19 cellular contexts compared by ENCODE assay signal in the genomic region with DNA sequence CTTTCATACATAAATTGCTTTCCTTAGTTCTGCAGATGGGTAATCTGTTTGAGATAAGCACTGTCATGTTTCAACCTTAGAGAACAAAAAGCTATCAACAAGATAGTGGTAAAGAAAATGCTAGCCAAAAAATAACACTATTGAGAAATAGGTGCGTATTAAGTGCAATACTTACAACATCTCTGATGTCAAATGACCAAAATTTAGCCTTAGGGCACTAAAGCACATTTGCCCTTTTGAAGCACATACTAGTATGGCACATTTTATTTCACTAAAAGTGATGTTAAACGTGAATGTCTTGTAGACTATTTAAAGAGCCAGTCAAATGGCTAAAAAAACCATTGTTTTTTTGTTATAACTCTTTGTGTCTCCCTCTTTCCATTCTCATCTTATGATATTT.
"Had no signal": no experiment of that assay in that cellular context is flagged by ENCODE, and none has a peak within 500 bp of the region (broad histone marks: within the 10 kb centered on the region; RNA-seq: fewer than 3 reads in every experiment).

No MANE protein-coding gene starts in this region.

- H3K36me3 ChIP-seq: ovary, right lobe of liver, WERI-Rb-1 had no signal

- ATAC-seq: activated CD4-positive, alpha-beta T cell treated with anti-CD3 and anti-CD28 coated beads for 36 hours; activated naive CD4-positive, alpha-beta T cell treated with anti-CD3 and anti-CD28 coated beads, Interleukin-2, amount 50 U/mL, for 72 hours; body of pancreas; mucosa of descending colon; naive thymus-derived CD4-positive, alpha-beta T cell; right lobe of liver had no signal

- H3K9me3 ChIP-seq: body of pancreas, mucosa of descending colon, ovary, right lobe of liver had no signal

- DNase-seq: activated CD4-positive, alpha-beta T cell treated with anti-CD3 and anti-CD28 coated beads for 36 hours; activated CD4-positive, alpha-beta T cell treated with anti-CD3 and anti-CD28 coated beads, Interleukin-2, amount 50 U/mL, for 48 hours; activated gamma-delta T cell treated with Interleukin-2 at 50 U/mL for 16 hours; activated T-cell treated with anti-CD3 and anti-CD28 coated beads for 4 hours; body of pancreas; central memory CD4-positive, alpha-beta T cell; dorsolateral prefrontal cortex; mesenchymal stem cell; mucosa of descending colon; naive thymus-derived CD4-positive, alpha-beta T cell; ovary; right lobe of liver; small intestine; stimulated activated CD4-positive, alpha-beta T cell treated with anti-CD3 and anti-CD28 coated beads, Interleukin-15, amount 100 ng/mL, for 24 hours; stimulated activated CD4-positive, alpha-beta T cell treated with anti-CD3 and anti-CD28 coated beads, Interleukin-2, amount 100 ng/mL, for 48 hours; WERI-Rb-1 had no signal

- H3K27me3 ChIP-seq: body of pancreas, dorsolateral prefrontal cortex, ovary, right lobe of liver had no signal

- H3K4me3 Mint-ChIP-seq: activated CD4-positive, alpha-beta T cell treated with anti-CD3 and anti-CD28 coated beads for 36 hours; activated T-helper 1 cell treated with anti-CD3 and anti-CD28 coated beads, Interleukin-12 subunit alpha, Interleukin-12 subunit beta, Interleukin-2, Interleukin-4 antibody, amounts not matched to agents 30 ng/mL and 10 ng/mL and 1 ng/mL, durations not matched to agents 14 hours and 24 hours and 36 hours had no signal

- H3K9me3 Mint-ChIP-seq: activated T-helper 1 cell treated with anti-CD3 and anti-CD28 coated beads, Interleukin-12 subunit alpha, Interleukin-12 subunit beta, Interleukin-2, Interleukin-4 antibody, amounts not matched to agents 30 ng/mL and 10 ng/mL and 1 ng/mL, durations not matched to agents 14 hours and 24 hours and 36 hours had no signal

- H3K27ac ChIP-seq: body of pancreas, ovary, right lobe of liver, WERI-Rb-1 had no signal

- H3K27me3 Mint-ChIP-seq: activated CD4-positive, alpha-beta T cell treated with anti-CD3 and anti-CD28 coated beads for 36 hours; naive thymus-derived CD4-positive, alpha-beta T cell; stimulated activated naive CD8-positive, alpha-beta T cell treated with anti-CD3 and anti-CD28 coated beads, Interleukin-15, Interleukin-2, amounts not matched to agents 100 ng/mL and 50 ng/mL, for 24 hours had no signal

- H3K27ac Mint-ChIP-seq: activated CD4-positive, alpha-beta T cell treated with anti-CD3 and anti-CD28 coated beads for 36 hours; activated naive CD4-positive, alpha-beta T cell treated with anti-CD3 and anti-CD28 coated beads, Interleukin-2, amount 50 U/mL, for 72 hours; activated T-helper 1 cell treated with anti-CD3 and anti-CD28 coated beads, Interleukin-12 subunit alpha, Interleukin-12 subunit beta, Interleukin-2, Interleukin-4 antibody, amounts not matched to agents 30 ng/mL and 10 ng/mL and 1 ng/mL, durations not matched to agents 14 hours and 24 hours and 36 hours; naive thymus-derived CD4-positive, alpha-beta T cell; stimulated activated naive CD8-positive, alpha-beta T cell treated with anti-CD3 and anti-CD28 coated beads, Interleukin-15, Interleukin-2, amounts not matched to agents 100 ng/mL and 50 ng/mL, for 24 hours had no signal

- H3K4me3 ChIP-seq: body of pancreas, mucosa of descending colon, ovary, right lobe of liver had no signal
